ENCODE assay signal across 11 cellular contexts in the genomic region with DNA sequence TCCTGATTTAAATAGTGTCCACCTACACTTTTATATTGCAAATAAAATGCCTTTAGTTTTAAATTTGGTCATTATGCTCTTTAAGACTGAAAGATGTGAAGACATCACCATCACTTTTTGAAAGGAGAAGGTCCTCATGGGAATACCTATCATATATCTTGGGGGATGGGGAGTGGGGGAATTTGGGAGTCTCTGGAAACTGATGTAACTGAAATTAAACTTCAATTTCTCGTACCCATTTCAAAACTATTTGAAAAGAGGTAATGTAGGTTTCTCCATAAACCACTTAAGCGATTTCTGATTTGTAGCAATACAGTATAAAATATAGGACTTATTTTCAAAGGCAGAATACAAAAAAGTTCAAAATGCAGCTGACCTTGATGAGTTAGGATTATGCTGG. TPM values are rescaled to one million over a fixed set of nuclear protein-coding genes. Genes with fewer than 3 reads are reported as not detected.
A peak's percentile ranks its signal among the peaks of the same experiment; 100 is the strongest.
DNase-seq lines count a peak whose midpoint lies in the region; ATAC-seq and TF ChIP-seq lines count a peak whose summit lies in the region.
"Had no signal": no experiment of that assay in that cellular context is flagged by ENCODE, and none has a peak within 500 bp of the region (broad histone marks: within the 10 kb centered on the region; RNA-seq: fewer than 3 reads in every experiment).

No MANE protein-coding gene starts in this region.

- H3K27me3 ChIP-seq in WERI-Rb-1 (ENCODE audit: insufficient read depth, low read depth, severe bottlenecking) (no peaks in the 10 kb centered on the region), gastroesophageal sphincter (no peaks in the 10 kb centered on the region)
- H3K27me3 ChIP-seq: upper lobe of left lung had no signal

- peaks cover 18% of the 10 kb centered on the region for H3K36me3 Mint-ChIP-seq in activated T-cell treated with anti-CD3 and anti-CD28 coated beads, Interleukin-2, amount 50 U/mL, for 4 hours (ENCODE audit: insufficient read depth)
- peaks cover 33% of the 10 kb centered on the region for H3K36me3 Mint-ChIP-seq in stimulated activated effector memory CD8-positive, alpha-beta T cell treated with anti-CD3 and anti-CD28 coated beads, Interleukin-12 subunit alpha, Interleukin-12 subunit beta, amount 100 ng/mL, for 72 hours

- peak overlapping the region; percentile 65 for H3K4me3 Mint-ChIP-seq in activated T-cell treated with anti-CD3 and anti-CD28 coated beads, Interleukin-2, amount 50 U/mL, for 4 hours
- H3K4me3 Mint-ChIP-seq in stimulated activated effector memory CD8-positive, alpha-beta T cell treated with anti-CD3 and anti-CD28 coated beads, Interleukin-12 subunit alpha, Interleukin-12 subunit beta, amount 100 ng/mL, for 72 hours = peak overlapping the region; percentile 100

- TF ChIP-seq CTCF in WERI-Rb-1 (IDR thresholded peaks at IDR 0.05; ENCODE audit: low read depth, low read length) (no peak), gastroesophageal sphincter (IDR thresholded peaks at IDR 0.05) (no peak)

- WGBS in gastroesophageal sphincter (ENCODE audit: low coverage in 1 of 2), 2 donors = 8 to 32% methylated on average over 2 of the region's 2 CpGs

- ATAC-seq in activated T-cell treated with anti-CD3 and anti-CD28 coated beads, Interleukin-2, amount 50 U/mL, for 4 hours = no peak
- ATAC-seq in gastroesophageal sphincter = no peak
- no peak for ATAC-seq in stimulated activated effector memory CD8-positive, alpha-beta T cell treated with anti-CD3 and anti-CD28 coated beads, Interleukin-12 subunit alpha, Interleukin-12 subunit beta, amount 100 ng/mL, for 72 hours

- H3K9me3 ChIP-seq in WERI-Rb-1 (ENCODE audit: severe bottlenecking) (peaks cover 8% of the 10 kb centered on the region), gastroesophageal sphincter (peaks cover 0 to 5% (median 0%) of the 10 kb centered on the region in 3 donors)

- peaks cover 5 to 63% (median 9%) of the 10 kb centered on the region in 3 donors for H3K4me1 ChIP-seq in gastroesophageal sphincter

- H3K27ac Mint-ChIP-seq in stimulated activated effector memory CD8-positive, alpha-beta T cell treated with anti-CD3 and anti-CD28 coated beads, Interleukin-12 subunit alpha, Interleukin-12 subunit beta, amount 100 ng/mL, for 72 hours = no peak overlapping the region

- H3K27ac ChIP-seq in WERI-Rb-1 (no peak overlapping the region), gastroesophageal sphincter (peak overlapping the region in 2 of 4 donors; percentile 93 to 95)

- peaks cover 11% of the 10 kb centered on the region for H3K9me3 Mint-ChIP-seq in activated T-cell treated with anti-CD3 and anti-CD28 coated beads, Interleukin-2, amount 50 U/mL, for 4 hours
- no peaks in the 10 kb centered on the region for H3K9me3 Mint-ChIP-seq in stimulated activated effector memory CD8-positive, alpha-beta T cell treated with anti-CD3 and anti-CD28 coated beads, Interleukin-12 subunit alpha, Interleukin-12 subunit beta, amount 100 ng/mL, for 72 hours

- H3K4me3 ChIP-seq in WERI-Rb-1 (ENCODE audit: low read depth, low read length) (peak overlapping the region; percentile 86), gastroesophageal sphincter (peak overlapping the region; percentile 77 to 95)

- no peak for TF ChIP-seq EP300 in gastroesophageal sphincter (IDR thresholded peaks at IDR 0.05)

- peaks cover 30% of the 10 kb centered on the region for H3K4me1 Mint-ChIP-seq in activated T-cell treated with anti-CD3 and anti-CD28 coated beads, Interleukin-2, amount 50 U/mL, for 4 hours (ENCODE audit: low read depth)
- H3K4me1 Mint-ChIP-seq in stimulated activated effector memory CD8-positive, alpha-beta T cell treated with anti-CD3 and anti-CD28 coated beads, Interleukin-12 subunit alpha, Interleukin-12 subunit beta, amount 100 ng/mL, for 72 hours = peaks cover 43% of the 10 kb centered on the region

- no peak for DNase-seq in activated T-cell treated with anti-CD3 and anti-CD28 coated beads, Interleukin-2, amount 50 U/mL, for 4 hours
- no peak for DNase-seq in activated T-cell treated with anti-CD3 and anti-CD28 coated beads, Interleukin-2, amount 50 U/mL, for 1 hour
- DNase-seq in WERI-Rb-1 (no peak), NCI-H1092 treated with DMSO at 0.1 percent for 48 hours (lab: John Stamatoyannopoulos, UW) (no peak), cerebellar cortex (ENCODE audit: low spot score) (no peak)
- no peak for DNase-seq in stimulated activated effector memory CD8-positive, alpha-beta T cell treated with anti-CD3 and anti-CD28 coated beads, Interleukin-12 subunit alpha, Interleukin-12 subunit beta, amount 100 ng/mL, for 72 hours (ENCODE audit: low spot score in 2 of 2)
- no peak for DNase-seq in effector CD8-positive, alpha-beta T cell (lab: John Stamatoyannopoulos, UW)
- DNase-seq: MV-4-11, upper lobe of left lung had no signal

- peaks cover 3% of the 10 kb centered on the region for H3K36me3 ChIP-seq in WERI-Rb-1
- peaks cover 0 to under 1% of the 10 kb centered on the region in 2 donors for H3K36me3 ChIP-seq in gastroesophageal sphincter

- no peaks in the 10 kb centered on the region for H3K27me3 Mint-ChIP-seq in activated T-cell treated with anti-CD3 and anti-CD28 coated beads, Interleukin-2, amount 50 U/mL, for 4 hours (ENCODE audit: low read depth)
- H3K27me3 Mint-ChIP-seq: dendritic cell treated with granulocyte-macrophage colony-stimulating factor and Interleukin-4, amounts not matched to agents 40 ng/mL and 50 ng/mL, for 4 days had no signal

- no peak for TF ChIP-seq POLR2A in gastroesophageal sphincter (IDR thresholded peaks at IDR 0.05)

RNA-seq across cellular contexts. Expression of a gene that starts 0.9 kb away (rescaled TPM):
- total RNA-seq in activated T-cell treated with anti-CD3 and anti-CD28 coated beads, Interleukin-2, amount 50 U/mL, for 4 hours = 1 to 10 TPM; 4.5 to 6.0 (median 5.8) TPM
- 10 to 100 TPM; 10.6 to 22.1 (median 16.7) TPM for total RNA-seq in gastroesophageal sphincter

RNA-seq across cellular contexts. Expression of a gene that starts 2.2 kb away (rescaled TPM):
- total RNA-seq in activated T-cell treated with anti-CD3 and anti-CD28 coated beads, Interleukin-2, amount 50 U/mL, for 4 hours = 10 to 100 TPM; 37.7 to 48.9 (median 46.3) TPM
- total RNA-seq in gastroesophageal sphincter = 10 to 100 TPM; 11.2 to 19.8 (median 17.1) TPM
